Comparison of ENCODE assay signal across 6 cellular contexts in genomic region chr1:148777649-148778048, GRCh38. TPM values are rescaled to one million over a fixed set of nuclear protein-coding genes. Genes with fewer than 3 reads are reported as not detected.
"Had no signal": no experiment of that assay in that cellular context is flagged by ENCODE, and none has a peak within 500 bp of the region (broad histone marks: within the 10 kb centered on the region; RNA-seq: fewer than 3 reads in every experiment).

No MANE protein-coding gene starts in this region.

RNA-seq across cellular contexts. Expression of gene NUDT4B, which starts 29.1 kb away (rescaled TPM):
- total RNA-seq: kidney; left ventricle myocardium inferior; left ventricle myocardium superior; lower lobe of right lung; mesothelial cell of epicardium; naive thymus-derived CD8-positive, alpha-beta T cell had no signal
